Comparison of ENCODE assay signal across 17 cellular contexts in genomic region chrX:116281106-116281505, GRCh38.
DNase-seq lines count a peak whose midpoint lies in the region; ATAC-seq and TF ChIP-seq lines count a peak whose summit lies in the region.
"Had no signal": no experiment of that assay in that cellular context is flagged by ENCODE, and none has a peak within 500 bp of the region (broad histone marks: within the 10 kb centered on the region; RNA-seq: fewer than 3 reads in every experiment).

No MANE protein-coding gene starts in this region.

- POLR2A ChIA-PET in Caco-2 (lab: Charles Lee) = no interaction called here

- H3K9me3 ChIP-seq in Caco-2 (no peaks in the 10 kb centered on the region), gastroesophageal sphincter (no peaks in the 10 kb centered on the region)

- H3K36me3 Mint-ChIP-seq in Caco-2 (ENCODE audit: insufficient read depth, unreplicated experiment) (peaks cover 5% of the 10 kb centered on the region), nephron (ENCODE audit: low read depth) (no peaks in the 10 kb centered on the region)

- BruUV-seq in Caco-2 (replicated peaks; lab: Mats Ljungman, UMichigan) = no TSS peak

- H3K4me1 Mint-ChIP-seq in Caco-2 (ENCODE audit: low read depth, unreplicated experiment) (peaks cover 22% of the 10 kb centered on the region), nephron (peaks cover 55% of the 10 kb centered on the region)

- DNase-seq in Caco-2 (no peak), SW480 (ENCODE audit: low spot score) (peak; percentile 0), epithelial cell of prostate (ENCODE audit: low read depth, low spot score) (peak; percentile 75), hypothalamus (lab: John Stamatoyannopoulos, UW) (no peak)
- DNase-seq in activated CD4-positive, alpha-beta T cell treated with anti-CD3 and anti-CD28 coated beads for 4 hours = no peak
- DNase-seq: C1 segment of cervical spinal cord; MV-4-11; NCI-H1417; NCI-H187 treated with DMSO at 0.1 percent for 48 hours; NCI-H69; NK-92 treated with Interleukin-12 subunit alpha and Interleukin-12 subunit beta, amount 100 ng/mL, for 24 hours; RPMI8226 had no signal

- H3K27me3 Mint-ChIP-seq in Caco-2 (ENCODE audit: insufficient read depth, unreplicated experiment) (no peaks in the 10 kb centered on the region), nephron (ENCODE audit: low read depth) (no peaks in the 10 kb centered on the region)

- no peak for TF ChIP-seq EP300 in gastroesophageal sphincter (IDR thresholded peaks at IDR 0.05)

- CTCF ChIA-PET in Caco-2 (lab: Charles Lee) = no interaction called here

- TF ChIP-seq CTCF in Caco-2 (IDR thresholded peaks at IDR 0.05; ENCODE audit: insufficient read depth in 1 of 2, low read depth in 1 of 2, low read length in 1 of 2, severe bottlenecking in 1 of 2, unreplicated experiment in 1 of 2) (no peak), nephron (IDR thresholded peaks at IDR 0.05; ENCODE audit: unreplicated experiment in 3 of 3) (no peak), gastroesophageal sphincter (IDR thresholded peaks at IDR 0.05) (no peak)

- H3K4me3 ChIP-seq in Caco-2 (ENCODE audit: low read depth, low read length) (no peak overlapping the region), gastroesophageal sphincter (no peak overlapping the region)
- H3K4me3 ChIP-seq: K562 had no signal

- H3K27me3 ChIP-seq in Caco-2 (replicated peaks; ENCODE audit: control insufficient read depth, insufficient read depth, low read length) = no peaks in the 10 kb centered on the region
- H3K27me3 ChIP-seq in gastroesophageal sphincter = no peaks in the 10 kb centered on the region

- no peak for ATAC-seq in HG03439 (IDR thresholded peaks at IDR 0.05; ENCODE audit: unreplicated experiment)
- no peak for ATAC-seq in gastroesophageal sphincter
- ATAC-seq: HCT116, K562 had no signal

- WGBS in gastroesophageal sphincter (ENCODE audit: low coverage in 1 of 2), 2 donors = 50% methylated on average over 1 of the region's 1 CpG; no CpG with 5 or more reads in 1 of the 2 donors

- TF ChIP-seq POLR2A in gastroesophageal sphincter (IDR thresholded peaks at IDR 0.05) = no peak

- H3K4me1 ChIP-seq in Caco-2 (peaks cover 14% of the 10 kb centered on the region), gastroesophageal sphincter (no peaks in the 10 kb centered on the region)

- H3K9me3 Mint-ChIP-seq in Caco-2 (ENCODE audit: unreplicated experiment) = no peaks in the 10 kb centered on the region
- no peaks in the 10 kb centered on the region for H3K9me3 Mint-ChIP-seq in nephron

- H3K4me3 Mint-ChIP-seq in Caco-2 (ENCODE audit: unreplicated experiment) (no peak overlapping the region), nephron (no peak overlapping the region)

- intact Hi-C loops in Caco-2 (cut with micrococcal nuclease; ENCODE audit: unreplicated experiment) = loop anchor here (1.0 to 10.0 kb wide), 2 partner anchors 51 to 94 kb away; no protein-coding TSS in a partner anchor

- H3K27ac Mint-ChIP-seq in Caco-2 (ENCODE audit: unreplicated experiment) (peak overlapping the region; percentile 84), nephron (peak overlapping the region; percentile 2 to 65 (median 61))

- H3K36me3 ChIP-seq in Caco-2 (ENCODE audit: control insufficient read depth, insufficient read depth, low read length) (no peaks in the 10 kb centered on the region), gastroesophageal sphincter (no peaks in the 10 kb centered on the region)

- H3K27ac ChIP-seq in epithelial cell of prostate (peak overlapping the region; percentile 87), gastroesophageal sphincter (no peak overlapping the region)

Comparison
In these comparisons a context has a peak if more than half of its experiments do, and no peak if none do; other contexts are left out.
1. DNase-seq: peak in SW480 (single experiment) and epithelial cell of prostate (single experiment); none in Caco-2 (0 of 2), activated CD4-positive, alpha-beta T cell treated with anti-CD3 and anti-CD28 coated beads for 4 hours (0 of 2) and hypothalamus (0 of 51).